8 cellular contexts compared by ENCODE assay signal in the genomic region with DNA sequence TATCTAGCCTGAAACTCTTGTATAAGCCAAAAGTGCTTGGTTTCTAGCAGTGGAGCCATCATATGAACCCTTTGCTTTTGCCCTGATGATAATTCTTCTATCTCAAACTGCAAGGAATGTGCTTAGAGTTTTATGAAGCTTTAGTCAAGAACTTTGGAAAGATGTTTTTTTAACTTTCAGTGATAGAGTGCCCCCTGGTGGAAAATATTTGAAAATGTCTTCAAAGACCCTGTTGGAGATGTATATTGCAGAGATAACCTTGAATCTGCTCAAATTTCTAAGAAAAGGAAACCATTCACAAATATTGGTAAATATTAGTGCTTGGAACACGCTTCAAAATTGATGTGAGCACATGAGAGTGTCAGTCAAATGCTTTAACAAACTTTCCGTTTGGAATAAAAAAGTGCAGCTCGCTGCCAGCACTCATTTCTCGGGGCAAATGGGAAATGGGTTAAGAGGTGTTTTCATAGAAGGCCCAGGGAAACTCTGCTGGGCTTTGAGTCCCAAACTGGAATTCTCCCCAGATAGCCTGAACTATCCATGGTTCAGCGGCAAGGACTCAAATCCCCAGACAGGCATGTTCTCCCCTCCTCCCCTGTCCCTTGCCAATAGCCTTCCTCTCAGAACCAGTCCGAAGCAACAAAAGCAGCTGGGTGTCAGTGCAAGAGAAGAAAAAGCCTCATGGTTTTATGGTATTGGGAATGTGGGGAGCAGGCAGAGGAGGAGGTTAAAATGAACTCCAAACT.
DNase-seq lines count a peak whose midpoint lies in the region; ATAC-seq and TF ChIP-seq lines count a peak whose summit lies in the region.

No MANE protein-coding gene starts in this region.

- H3K4me3 ChIP-seq in lower lobe of right lung: no peak overlapping the region

- H3K4me1 Mint-ChIP-seq in activated CD4-positive, alpha-beta T cell treated with anti-CD3 and anti-CD28 coated beads, Interleukin-2, amount 10 ng/mL, durations not matched to agents 24 days and 14 days: peaks cover 3% of the 10 kb centered on the region
- no peaks in the 10 kb centered on the region for H3K4me1 Mint-ChIP-seq in MCF 10A (ENCODE audit: insufficient read depth, unreplicated experiment)

- no peak overlapping the region for H3K27ac Mint-ChIP-seq in activated CD4-positive, alpha-beta T cell treated with anti-CD3 and anti-CD28 coated beads, Interleukin-2, amount 10 ng/mL, durations not matched to agents 24 days and 14 days
- H3K27ac Mint-ChIP-seq in MCF 10A (ENCODE audit: low read depth, unreplicated experiment): no peak overlapping the region

- no peak overlapping the region for H3K27ac ChIP-seq in lower lobe of right lung

- no TSS peak for BruUV-seq in MCF 10A (replicated peaks; lab: Mats Ljungman, UMichigan)

- H3K4me3 Mint-ChIP-seq in activated CD4-positive, alpha-beta T cell treated with anti-CD3 and anti-CD28 coated beads, Interleukin-2, amount 10 ng/mL, durations not matched to agents 24 days and 14 days: no peak overlapping the region
- H3K4me3 Mint-ChIP-seq in MCF 10A (ENCODE audit: unreplicated experiment): no peak overlapping the region

- intact Hi-C loops in activated CD4-positive, alpha-beta T cell treated with anti-CD3 and anti-CD28 coated beads, Interleukin-2, amount 10 ng/mL, durations not matched to agents 24 days and 14 days (cut with micrococcal nuclease): loop anchor here (2.0 to 10.0 kb wide), 3 partner anchors 236 to 468 kb away; no protein-coding TSS in a partner anchor
- intact Hi-C loops in MCF 10A (cut with micrococcal nuclease): loop anchor here (1.0 to 5.0 kb wide), 4 partner anchors 238 to 466 kb away; no protein-coding TSS in a partner anchor
- intact Hi-C loops in lower lobe of right lung (cut with DNase I): no loop called here

- peaks cover 95% of the 10 kb centered on the region for H3K36me3 ChIP-seq in lower lobe of right lung

- H3K9me3 ChIP-seq in lower lobe of right lung: no peaks in the 10 kb centered on the region

- POLR2A ChIA-PET in MCF 10A (lab: Yijun Ruan, JAX): no interaction called here

- ATAC-seq in lower lobe of right lung: no peak
- no peak for ATAC-seq in HG02970 (IDR thresholded peaks at IDR 0.05; ENCODE audit: low FRiP score, unreplicated experiment)
- ATAC-seq in GM21825 (IDR thresholded peaks at IDR 0.05; ENCODE audit: unreplicated experiment): no peak
- no peak for ATAC-seq in HG03342 (IDR thresholded peaks at IDR 0.05; ENCODE audit: unreplicated experiment)

- H3K9me3 Mint-ChIP-seq in activated CD4-positive, alpha-beta T cell treated with anti-CD3 and anti-CD28 coated beads, Interleukin-2, amount 10 ng/mL, durations not matched to agents 24 days and 14 days: no peaks in the 10 kb centered on the region
- no peaks in the 10 kb centered on the region for H3K9me3 Mint-ChIP-seq in MCF 10A (ENCODE audit: unreplicated experiment)

- H3K27me3 ChIP-seq in lower lobe of right lung (ENCODE audit: low read depth): no peaks in the 10 kb centered on the region

- no peaks in the 10 kb centered on the region for H3K4me1 ChIP-seq in lower lobe of right lung

- DNase-seq in activated CD4-positive, alpha-beta T cell treated with anti-CD3 and anti-CD28 coated beads, Interleukin-2, amount 10 ng/mL, durations not matched to agents 24 days and 14 days: peak; percentile 63
- DNase-seq in activated CD4-positive, alpha-beta T cell treated with anti-CD3 and anti-CD28 coated beads, Interleukin-2, amount 50 U/mL, for 1 hour: no peak
- DNase-seq in NCI-H146 (lab: John Stamatoyannopoulos, UW) (peak; percentile 38), MCF 10A (ENCODE audit: unreplicated experiment) (peak; percentile 46), lower lobe of right lung (no peak)

- TF ChIP-seq CTCF in MCF 10A (IDR thresholded peaks at IDR 0.05; ENCODE audit: unreplicated experiment): peak; percentile 51
- TF ChIP-seq CTCF in lower lobe of right lung (IDR thresholded peaks at IDR 0.05): peak; percentile 74

- H3K36me3 Mint-ChIP-seq in activated CD4-positive, alpha-beta T cell treated with anti-CD3 and anti-CD28 coated beads, Interleukin-2, amount 10 ng/mL, durations not matched to agents 24 days and 14 days (ENCODE audit: low read depth): peaks cover 1% of the 10 kb centered on the region
- peaks cover 93% of the 10 kb centered on the region for H3K36me3 Mint-ChIP-seq in MCF 10A (ENCODE audit: insufficient read depth, unreplicated experiment)

- CTCF ChIA-PET in MCF 10A (lab: Yijun Ruan, JAX): interaction anchor here (0.6 to 3.9 kb wide), 42 partner anchors 8 to 580 kb away, joined by 3 to 13 read pairs (median 4); no protein-coding TSS in a partner anchor

- no peaks in the 10 kb centered on the region for H3K27me3 Mint-ChIP-seq in activated CD4-positive, alpha-beta T cell treated with anti-CD3 and anti-CD28 coated beads, Interleukin-2, amount 10 ng/mL, durations not matched to agents 24 days and 14 days
- H3K27me3 Mint-ChIP-seq in MCF 10A (ENCODE audit: insufficient read depth, unreplicated experiment): no peaks in the 10 kb centered on the region

Comparison
In these comparisons a context has a peak if more than half of its experiments do, and no peak if none do; other contexts are left out.
1. DNase-seq: peak in activated CD4-positive, alpha-beta T cell treated with anti-CD3 and anti-CD28 coated beads, Interleukin-2, amount 10 ng/mL, durations not matched to agents 24 days and 14 days (single experiment), NCI-H146 (single experiment) and MCF 10A (single experiment); none in activated CD4-positive, alpha-beta T cell treated with anti-CD3 and anti-CD28 coated beads, Interleukin-2, amount 50 U/mL, for 1 hour (single experiment) and lower lobe of right lung (single experiment).